ENCODE assay signal across 34 cellular contexts in genomic region chr6:108242721-108243120, GRCh38.
"Had no signal": no experiment of that assay in that cellular context is flagged by ENCODE, and none has a peak within 500 bp of the region (broad histone marks: within the 10 kb centered on the region; RNA-seq: fewer than 3 reads in every experiment).

No MANE protein-coding gene starts in this region.

- ATAC-seq: activated CD8-positive, alpha-beta T cell treated with anti-CD3 and anti-CD28 coated beads for 36 hours; activated T-cell treated with anti-CD3 and anti-CD28 coated beads, Interleukin-2, amount 50 U/mL, for 72 hours; activated T-helper 17 cell treated with anti-CD3 and anti-CD28 coated beads, Interleukin-2, amount 50 U/mL, for 72 hours; PC-3; Right ventricle myocardium inferior had no signal

- H3K36me3 ChIP-seq: brain microvascular endothelial cell had no signal

- H3K27me3 ChIP-seq: ascending aorta, brain microvascular endothelial cell, MG63, Peyer's patch had no signal

- H3K9me3 ChIP-seq: ascending aorta, Peyer's patch had no signal

- H3K27ac ChIP-seq: ascending aorta, brain microvascular endothelial cell, Peyer's patch, RWPE1 had no signal

- H3K4me1 ChIP-seq: ascending aorta, Peyer's patch had no signal

- DNase-seq: activated CD4-positive, alpha-beta T cell treated with anti-CD3 and anti-CD28 coated beads, Interleukin-2, amount 10 ng/mL, durations not matched to agents 24 days and 14 days; activated CD4-positive, alpha-beta T cell treated with anti-CD3 and anti-CD28 coated beads, Interleukin-2, amount 50 U/mL, for 4 hours; activated CD8-positive, alpha-beta T cell treated with anti-CD3 and anti-CD28 coated beads for 36 hours; activated effector memory CD4-positive, alpha-beta T cell treated with anti-CD3 and anti-CD28 coated beads, Interleukin-2, amount 50 U/mL, for 16 hours; activated naive CD4-positive, alpha-beta T cell; activated naive CD4-positive, alpha-beta T cell treated with anti-CD3 and anti-CD28 coated beads, Interleukin-2, amount 50 U/mL, for 16 hours; activated naive CD8-positive, alpha-beta T cell treated with anti-CD3 and anti-CD28 coated beads for 36 hours; activated T-cell treated with anti-CD3 and anti-CD28 coated beads, Interleukin-2, amount 50 U/mL, for 1 hour; activated T-cell treated with anti-CD3 and anti-CD28 coated beads, Interleukin-2, amount 50 U/mL, for 72 hours; amygdala; brain microvascular endothelial cell; central memory CD4-positive, alpha-beta T cell; MG63; NCI-H1048; NCI-H1105 treated with DMSO at 0.1 percent for 48 hours; NCI-H1436; NCI-H1694; NCI-H1930; NCI-H2081 treated with DMSO at 0.1 percent for 48 hours; NCI-H510A; NCI-H526; NCI-H748 treated with DMSO at 0.1 percent for 48 hours; NK-92 treated with Interleukin-12 subunit alpha and Interleukin-12 subunit beta, amount 100 ng/mL, for 24 hours; PC-3; Peyer's patch; SIG-M5; SW 1271; T-helper 1 cell; T-helper 2 cell; T1000 had no signal

- H3K4me3 ChIP-seq: ascending aorta, MG63, Peyer's patch had no signal
